1 cellular context compared by ENCODE assay signal in the genomic region with DNA sequence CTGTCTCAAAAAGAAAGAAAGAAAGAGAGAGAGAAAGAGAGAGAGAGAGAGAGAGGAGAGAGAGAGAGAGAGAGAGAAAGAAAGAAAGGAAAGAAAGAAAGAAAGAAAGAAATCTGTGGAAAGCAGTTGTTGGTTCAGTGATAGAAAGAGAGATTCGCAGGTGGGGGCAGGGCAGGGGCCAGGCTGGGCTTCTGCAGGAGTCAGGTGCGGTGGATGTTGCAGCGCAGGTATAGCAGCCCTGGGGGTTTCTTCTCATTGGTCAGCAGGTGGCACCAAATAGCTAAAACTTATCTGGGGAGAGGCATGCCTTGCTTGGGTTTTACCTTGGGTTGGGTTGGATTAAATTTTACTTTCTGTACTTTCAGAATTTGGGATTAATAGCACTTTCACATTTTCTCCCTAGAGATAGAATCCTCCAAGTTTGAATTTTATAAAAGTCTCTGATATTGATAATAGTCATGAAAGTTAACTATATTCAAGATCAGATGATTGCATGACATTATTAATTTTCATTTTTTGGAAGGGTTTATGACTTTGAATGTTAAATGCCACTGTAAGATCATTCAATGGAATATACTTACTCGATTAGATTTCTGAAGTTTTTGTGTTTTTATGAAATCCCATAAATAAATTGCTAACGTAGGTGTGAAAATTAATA.
TF ChIP-seq lines count a peak whose summit lies in the region.

No MANE protein-coding gene starts in this region.

TF ChIP-seq in HepG2, 621 proteins besides CTCF, POLR2A, EP300 and RAD21 (continued from another document and continues in another):
- TF ChIP-seq, protein P1, sequence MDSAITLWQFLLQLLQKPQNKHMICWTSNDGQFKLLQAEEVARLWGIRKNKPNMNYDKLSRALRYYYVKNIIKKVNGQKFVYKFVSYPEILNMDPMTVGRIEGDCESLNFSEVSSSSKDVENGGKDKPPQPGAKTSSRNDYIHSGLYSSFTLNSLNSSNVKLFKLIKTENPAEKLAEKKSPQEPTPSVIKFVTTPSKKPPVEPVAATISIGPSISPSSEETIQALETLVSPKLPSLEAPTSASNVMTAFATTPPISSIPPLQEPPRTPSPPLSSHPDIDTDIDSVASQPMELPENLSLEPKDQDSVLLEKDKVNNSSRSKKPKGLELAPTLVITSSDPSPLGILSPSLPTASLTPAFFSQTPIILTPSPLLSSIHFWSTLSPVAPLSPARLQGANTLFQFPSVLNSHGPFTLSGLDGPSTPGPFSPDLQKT (CRISPR knock-in tag; IDR thresholded peaks at IDR 0.05; ENCODE audit: borderline replicate concordance), result no peak
- TF ChIP-seq ZNF556 (CRISPR knock-in tag; IDR thresholded peaks at IDR 0.05; ENCODE audit: borderline replicate concordance) (no peak), ZNF549 (CRISPR knock-in tag; IDR thresholded peaks at IDR 0.05) (no peak), PTBP1 (IDR thresholded peaks at IDR 0.05; ENCODE audit: low read depth, low read length, poor library complexity, severe bottlenecking) (no peak), STAG1 (CRISPR knock-in tag; IDR thresholded peaks at IDR 0.05) (peak; percentile 93), ZNF589 (CRISPR knock-in tag; conservative IDR thresholded peaks at IDR 0.05) (no peak), ZNF562 (CRISPR knock-in tag; IDR thresholded peaks at IDR 0.05; ENCODE audit: borderline replicate concordance) (no peak), SAP130 (CRISPR knock-in tag; IDR thresholded peaks at IDR 0.05; ENCODE audit: low read depth) (peak; percentile 32), ZNF12 (CRISPR knock-in tag; IDR thresholded peaks at IDR 0.05) (no peak), PHB2 (IDR thresholded peaks at IDR 0.05; ENCODE audit: partially characterized antibody) (no peak), PPARG (CRISPR knock-in tag; conservative IDR thresholded peaks at IDR 0.05) (0 out of 2 replicates have a peak, but pooled peaks have one; percentile 25), LCORL (IDR thresholded peaks at IDR 0.05) (no peak), LCORL (CRISPR knock-in tag; IDR thresholded peaks at IDR 0.05) (no peak), ZNF343 (CRISPR knock-in tag; IDR thresholded peaks at IDR 0.05) (0 out of 2 replicates have a peak, but pooled peaks have one; percentile 50), KLF16 (CRISPR knock-in tag; IDR thresholded peaks at IDR 0.05) (peak in 1 of 2 experiments; percentile 50; a peak in 1 of 4 replicates), RFX3 (CRISPR knock-in tag; IDR thresholded peaks at IDR 0.05) (no peak), NKX3-1 (CRISPR knock-in tag; IDR thresholded peaks at IDR 0.05) (no peak), ZNF615 (CRISPR knock-in tag; IDR thresholded peaks at IDR 0.05; ENCODE audit: borderline replicate concordance) (no peak), ZNF230 (CRISPR knock-in tag; IDR thresholded peaks at IDR 0.05) (no peak), ZC3H13 (CRISPR knock-in tag; IDR thresholded peaks at IDR 0.05) (no peak), ZNF768 (CRISPR knock-in tag; IDR thresholded peaks at IDR 0.05) (no peak), KDM3A (CRISPR knock-in tag; IDR thresholded peaks at IDR 0.05; ENCODE audit: low read depth) (0 out of 2 replicates have a peak, but pooled peaks have one; percentile 34), BCL6 (CRISPR knock-in tag; IDR thresholded peaks at IDR 0.05) (no peak), TBX3 (IDR thresholded peaks at IDR 0.05; ENCODE audit: borderline replicate concordance) (no peak), CEBPG (CRISPR knock-in tag; IDR thresholded peaks at IDR 0.05) (no peak)
- TF ChIP-seq, protein P2, sequence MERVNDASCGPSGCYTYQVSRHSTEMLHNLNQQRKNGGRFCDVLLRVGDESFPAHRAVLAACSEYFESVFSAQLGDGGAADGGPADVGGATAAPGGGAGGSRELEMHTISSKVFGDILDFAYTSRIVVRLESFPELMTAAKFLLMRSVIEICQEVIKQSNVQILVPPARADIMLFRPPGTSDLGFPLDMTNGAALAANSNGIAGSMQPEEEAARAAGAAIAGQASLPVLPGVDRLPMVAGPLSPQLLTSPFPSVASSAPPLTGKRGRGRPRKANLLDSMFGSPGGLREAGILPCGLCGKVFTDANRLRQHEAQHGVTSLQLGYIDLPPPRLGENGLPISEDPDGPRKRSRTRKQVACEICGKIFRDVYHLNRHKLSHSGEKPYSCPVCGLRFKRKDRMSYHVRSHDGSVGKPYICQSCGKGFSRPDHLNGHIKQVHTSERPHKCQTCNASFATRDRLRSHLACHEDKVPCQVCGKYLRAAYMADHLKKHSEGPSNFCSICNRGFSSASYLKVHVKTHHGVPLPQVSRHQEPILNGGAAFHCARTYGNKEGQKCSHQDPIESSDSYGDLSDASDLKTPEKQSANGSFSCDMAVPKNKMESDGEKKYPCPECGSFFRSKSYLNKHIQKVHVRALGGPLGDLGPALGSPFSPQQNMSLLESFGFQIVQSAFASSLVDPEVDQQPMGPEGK (CRISPR knock-in tag; IDR thresholded peaks at IDR 0.05), result 0 out of 2 replicates have a peak, but pooled peaks have one; percentile 34
- TF ChIP-seq, protein P3, sequence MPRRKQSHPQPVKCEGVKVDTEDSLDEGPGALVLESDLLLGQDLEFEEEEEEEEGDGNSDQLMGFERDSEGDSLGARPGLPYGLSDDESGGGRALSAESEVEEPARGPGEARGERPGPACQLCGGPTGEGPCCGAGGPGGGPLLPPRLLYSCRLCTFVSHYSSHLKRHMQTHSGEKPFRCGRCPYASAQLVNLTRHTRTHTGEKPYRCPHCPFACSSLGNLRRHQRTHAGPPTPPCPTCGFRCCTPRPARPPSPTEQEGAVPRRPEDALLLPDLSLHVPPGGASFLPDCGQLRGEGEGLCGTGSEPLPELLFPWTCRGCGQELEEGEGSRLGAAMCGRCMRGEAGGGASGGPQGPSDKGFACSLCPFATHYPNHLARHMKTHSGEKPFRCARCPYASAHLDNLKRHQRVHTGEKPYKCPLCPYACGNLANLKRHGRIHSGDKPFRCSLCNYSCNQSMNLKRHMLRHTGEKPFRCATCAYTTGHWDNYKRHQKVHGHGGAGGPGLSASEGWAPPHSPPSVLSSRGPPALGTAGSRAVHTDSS (CRISPR knock-in tag; conservative IDR thresholded peaks at IDR 0.05), result no peak
- TF ChIP-seq, protein P4, sequence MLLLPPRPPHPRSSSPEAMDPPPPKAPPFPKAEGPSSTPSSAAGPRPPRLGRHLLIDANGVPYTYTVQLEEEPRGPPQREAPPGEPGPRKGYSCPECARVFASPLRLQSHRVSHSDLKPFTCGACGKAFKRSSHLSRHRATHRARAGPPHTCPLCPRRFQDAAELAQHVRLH (CRISPR knock-in tag; IDR thresholded peaks at IDR 0.05; ENCODE audit: borderline replicate concordance, low read depth), result no peak
- TF ChIP-seq, protein P5, sequence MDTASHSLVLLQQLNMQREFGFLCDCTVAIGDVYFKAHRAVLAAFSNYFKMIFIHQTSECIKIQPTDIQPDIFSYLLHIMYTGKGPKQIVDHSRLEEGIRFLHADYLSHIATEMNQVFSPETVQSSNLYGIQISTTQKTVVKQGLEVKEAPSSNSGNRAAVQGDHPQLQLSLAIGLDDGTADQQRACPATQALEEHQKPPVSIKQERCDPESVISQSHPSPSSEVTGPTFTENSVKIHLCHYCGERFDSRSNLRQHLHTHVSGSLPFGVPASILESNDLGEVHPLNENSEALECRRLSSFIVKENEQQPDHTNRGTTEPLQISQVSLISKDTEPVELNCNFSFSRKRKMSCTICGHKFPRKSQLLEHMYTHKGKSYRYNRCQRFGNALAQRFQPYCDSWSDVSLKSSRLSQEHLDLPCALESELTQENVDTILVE (CRISPR knock-in tag; IDR thresholded peaks at IDR 0.05), result peak; percentile 36; the same call in 1 of the 2 replicates
- TF ChIP-seq, protein P6, sequence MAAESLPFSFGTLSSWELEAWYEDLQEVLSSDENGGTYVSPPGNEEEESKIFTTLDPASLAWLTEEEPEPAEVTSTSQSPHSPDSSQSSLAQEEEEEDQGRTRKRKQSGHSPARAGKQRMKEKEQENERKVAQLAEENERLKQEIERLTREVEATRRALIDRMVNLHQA (CRISPR knock-in tag; IDR thresholded peaks at IDR 0.05), result no peak
- TF ChIP-seq, protein P7, sequence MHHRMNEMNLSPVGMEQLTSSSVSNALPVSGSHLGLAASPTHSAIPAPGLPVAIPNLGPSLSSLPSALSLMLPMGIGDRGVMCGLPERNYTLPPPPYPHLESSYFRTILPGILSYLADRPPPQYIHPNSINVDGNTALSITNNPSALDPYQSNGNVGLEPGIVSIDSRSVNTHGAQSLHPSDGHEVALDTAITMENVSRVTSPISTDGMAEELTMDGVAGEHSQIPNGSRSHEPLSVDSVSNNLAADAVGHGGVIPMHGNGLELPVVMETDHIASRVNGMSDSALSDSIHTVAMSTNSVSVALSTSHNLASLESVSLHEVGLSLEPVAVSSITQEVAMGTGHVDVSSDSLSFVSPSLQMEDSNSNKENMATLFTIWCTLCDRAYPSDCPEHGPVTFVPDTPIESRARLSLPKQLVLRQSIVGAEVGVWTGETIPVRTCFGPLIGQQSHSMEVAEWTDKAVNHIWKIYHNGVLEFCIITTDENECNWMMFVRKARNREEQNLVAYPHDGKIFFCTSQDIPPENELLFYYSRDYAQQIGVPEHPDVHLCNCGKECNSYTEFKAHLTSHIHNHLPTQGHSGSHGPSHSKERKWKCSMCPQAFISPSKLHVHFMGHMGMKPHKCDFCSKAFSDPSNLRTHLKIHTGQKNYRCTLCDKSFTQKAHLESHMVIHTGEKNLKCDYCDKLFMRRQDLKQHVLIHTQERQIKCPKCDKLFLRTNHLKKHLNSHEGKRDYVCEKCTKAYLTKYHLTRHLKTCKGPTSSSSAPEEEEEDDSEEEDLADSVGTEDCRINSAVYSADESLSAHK (CRISPR knock-in tag; IDR thresholded peaks at IDR 0.05; ENCODE audit: borderline replicate concordance), result no peak
- TF ChIP-seq, protein P8, sequence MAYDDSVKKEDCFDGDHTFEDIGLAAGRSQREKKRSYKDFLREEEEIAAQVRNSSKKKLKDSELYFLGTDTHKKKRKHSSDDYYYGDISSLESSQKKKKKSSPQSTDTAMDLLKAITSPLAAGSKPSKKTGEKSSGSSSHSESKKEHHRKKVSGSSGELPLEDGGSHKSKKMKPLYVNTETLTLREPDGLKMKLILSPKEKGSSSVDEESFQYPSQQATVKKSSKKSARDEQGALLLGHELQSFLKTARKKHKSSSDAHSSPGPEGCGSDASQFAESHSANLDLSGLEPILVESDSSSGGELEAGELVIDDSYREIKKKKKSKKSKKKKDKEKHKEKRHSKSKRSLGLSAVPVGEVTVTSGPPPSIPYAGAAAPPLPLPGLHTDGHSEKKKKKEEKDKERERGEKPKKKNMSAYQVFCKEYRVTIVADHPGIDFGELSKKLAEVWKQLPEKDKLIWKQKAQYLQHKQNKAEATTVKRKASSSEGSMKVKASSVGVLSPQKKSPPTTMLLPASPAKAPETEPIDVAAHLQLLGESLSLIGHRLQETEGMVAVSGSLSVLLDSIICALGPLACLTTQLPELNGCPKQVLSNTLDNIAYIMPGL (CRISPR knock-in tag; IDR thresholded peaks at IDR 0.05; ENCODE audit: borderline replicate concordance in 1 of 2, low read depth in 1 of 2), result no peak
- TF ChIP-seq, protein P9, sequence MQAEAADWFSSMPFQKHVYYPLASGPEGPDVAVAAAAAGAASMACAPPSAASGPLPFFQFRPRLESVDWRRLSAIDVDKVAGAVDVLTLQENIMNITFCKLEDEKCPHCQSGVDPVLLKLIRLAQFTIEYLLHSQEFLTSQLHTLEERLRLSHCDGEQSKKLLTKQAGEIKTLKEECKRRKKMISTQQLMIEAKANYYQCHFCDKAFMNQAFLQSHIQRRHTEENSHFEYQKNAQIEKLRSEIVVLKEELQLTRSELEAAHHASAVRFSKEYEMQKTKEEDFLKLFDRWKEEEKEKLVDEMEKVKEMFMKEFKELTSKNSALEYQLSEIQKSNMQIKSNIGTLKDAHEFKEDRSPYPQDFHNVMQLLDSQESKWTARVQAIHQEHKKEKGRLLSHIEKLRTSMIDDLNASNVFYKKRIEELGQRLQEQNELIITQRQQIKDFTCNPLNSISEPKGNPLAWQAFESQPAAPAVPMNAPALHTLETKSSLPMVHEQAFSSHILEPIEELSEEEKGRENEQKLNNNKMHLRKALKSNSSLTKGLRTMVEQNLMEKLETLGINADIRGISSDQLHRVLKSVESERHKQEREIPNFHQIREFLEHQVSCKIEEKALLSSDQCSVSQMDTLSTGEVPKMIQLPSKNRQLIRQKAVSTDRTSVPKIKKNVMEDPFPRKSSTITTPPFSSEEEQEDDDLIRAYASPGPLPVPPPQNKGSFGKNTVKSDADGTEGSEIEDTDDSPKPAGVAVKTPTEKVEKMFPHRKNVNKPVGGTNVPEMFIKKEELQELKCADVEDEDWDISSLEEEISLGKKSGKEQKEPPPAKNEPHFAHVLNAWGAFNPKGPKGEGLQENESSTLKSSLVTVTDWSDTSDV (CRISPR knock-in tag; IDR thresholded peaks at IDR 0.05), result no peak
- TF ChIP-seq, protein P10, sequence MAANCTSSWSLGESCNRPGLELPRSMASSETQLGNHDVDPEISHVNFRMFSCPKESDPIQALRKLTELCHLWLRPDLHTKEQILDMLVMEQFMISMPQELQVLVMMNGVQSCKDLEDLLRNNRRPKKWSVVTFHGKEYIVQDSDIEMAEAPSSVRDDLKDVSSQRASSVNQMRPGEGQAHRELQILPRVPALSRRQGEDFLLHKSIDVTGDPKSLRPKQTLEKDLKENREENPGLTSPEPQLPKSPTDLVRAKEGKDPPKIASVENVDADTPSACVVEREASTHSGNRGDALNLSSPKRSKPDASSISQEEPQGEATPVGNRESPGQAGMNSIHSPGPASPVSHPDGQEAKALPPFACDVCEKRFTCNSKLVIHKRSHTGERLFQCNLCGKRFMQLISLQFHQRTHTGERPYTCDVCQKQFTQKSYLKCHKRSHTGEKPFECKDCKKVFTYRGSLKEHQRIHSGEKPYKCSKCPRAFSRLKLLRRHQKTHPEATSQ (CRISPR knock-in tag; IDR thresholded peaks at IDR 0.05; ENCODE audit: borderline replicate concordance), result no peak
- TF ChIP-seq, protein P11, sequence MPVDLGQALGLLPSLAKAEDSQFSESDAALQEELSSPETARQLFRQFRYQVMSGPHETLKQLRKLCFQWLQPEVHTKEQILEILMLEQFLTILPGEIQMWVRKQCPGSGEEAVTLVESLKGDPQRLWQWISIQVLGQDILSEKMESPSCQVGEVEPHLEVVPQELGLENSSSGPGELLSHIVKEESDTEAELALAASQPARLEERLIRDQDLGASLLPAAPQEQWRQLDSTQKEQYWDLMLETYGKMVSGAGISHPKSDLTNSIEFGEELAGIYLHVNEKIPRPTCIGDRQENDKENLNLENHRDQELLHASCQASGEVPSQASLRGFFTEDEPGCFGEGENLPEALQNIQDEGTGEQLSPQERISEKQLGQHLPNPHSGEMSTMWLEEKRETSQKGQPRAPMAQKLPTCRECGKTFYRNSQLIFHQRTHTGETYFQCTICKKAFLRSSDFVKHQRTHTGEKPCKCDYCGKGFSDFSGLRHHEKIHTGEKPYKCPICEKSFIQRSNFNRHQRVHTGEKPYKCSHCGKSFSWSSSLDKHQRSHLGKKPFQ (CRISPR knock-in tag; IDR thresholded peaks at IDR 0.05; ENCODE audit: insufficient replicate concordance), result no peak
